Comparison of ENCODE assay signal across 17 cellular contexts in genomic region chr7:50821457-50821977, GRCh38. TPM values are rescaled to one million over a fixed set of nuclear protein-coding genes. Genes with fewer than 3 reads are reported as not detected.
DNase-seq lines count a peak whose midpoint lies in the region; ATAC-seq, FAIRE-seq and TF ChIP-seq lines count a peak whose summit lies in the region.
"Had no signal": no experiment of that assay in that cellular context is flagged by ENCODE, and none has a peak within 500 bp of the region (broad histone marks: within the 10 kb centered on the region; RNA-seq: fewer than 3 reads in every experiment).

No MANE protein-coding gene starts in this region.

- no peak overlapping the region for H2BK120ac ChIP-seq in H9 (ENCODE audit: low read depth, low read length, poor library complexity, severe bottlenecking)

- H3K4me3 ChIP-seq in SK-N-SH (ENCODE audit: low read depth in 2 of 2, low read length in 1 of 2) (no peak overlapping the region), kidney (ENCODE audit: low read length in 2 of 2) (no peak overlapping the region)
- H3K4me3 ChIP-seq: coronary artery, gastroesophageal sphincter, vagina had no signal

- H2AFZ ChIP-seq in H9 (ENCODE audit: low read length), result no peak overlapping the region
- H2AFZ ChIP-seq in SK-N-SH (ENCODE audit: low read depth), result peak overlapping the region; percentile 2; the same call in 1 of the 2 replicates

- TF ChIP-seq CTCF in 22Rv1 (IDR thresholded peaks at IDR 0.05) (no peak), H9 (conservative IDR thresholded peaks at IDR 0.05) (no peak), SK-N-SH (IDR thresholded peaks at IDR 0.05) (no peak), GM10248 (IDR thresholded peaks at IDR 0.05; ENCODE audit: control extremely low read depth, extremely low read depth, low read depth, missing control alignments) (no peak), kidney (IDR thresholded peaks at IDR 0.05; ENCODE audit: borderline replicate concordance, extremely low read depth, insufficient read depth) (no peak)

- no peaks in the 10 kb centered on the region; the same call in 1 of the 2 replicates for H3K27me3 Mint-ChIP-seq in H9 (ENCODE audit: low read depth)

- peak overlapping the region; percentile 35 for H3K27ac ChIP-seq in 22Rv1
- no peak overlapping the region for H3K27ac ChIP-seq in H9 (ENCODE audit: insufficient read length, low read depth, low read length)
- H3K27ac ChIP-seq in SK-N-SH (ENCODE audit: low read depth in 2 of 2, low read length in 1 of 2), result peak overlapping the region in 1 of 2 experiments; percentile 78; a peak in 2 of 4 replicates
- no peak overlapping the region for H3K27ac ChIP-seq in kidney (ENCODE audit: low read depth in 2 of 2, low read length in 2 of 2)
- H3K27ac ChIP-seq: coronary artery, gastroesophageal sphincter, vagina had no signal

- H3K9me3 ChIP-seq in H9 (ENCODE audit: control insufficient read depth, low read depth, low read length), result no peaks in the 10 kb centered on the region
- no peaks in the 10 kb centered on the region for H3K9me3 ChIP-seq in SK-N-SH
- no peaks in the 10 kb centered on the region for H3K9me3 ChIP-seq in kidney (ENCODE audit: control insufficient read depth in 1 of 2, low read length in 2 of 2)
- H3K9me3 ChIP-seq: gastroesophageal sphincter, vagina had no signal

- no peak overlapping the region for H2AK5ac ChIP-seq in H9 (ENCODE audit: insufficient read length, low read length)

- no peak overlapping the region for H2BK12ac ChIP-seq in H9 (ENCODE audit: insufficient read length, low read depth, low read length)

- H3K4me2 ChIP-seq in H9 (ENCODE audit: insufficient read depth, insufficient read length, low read length) (no peak overlapping the region), SK-N-SH (peak overlapping the region; percentile 41)

- H3K23me2 ChIP-seq in H9 (ENCODE audit: insufficient read length, low read depth, low read length, poor library complexity, severe bottlenecking), result no peaks in the 10 kb centered on the region

- H3K79me1 ChIP-seq in H9 (ENCODE audit: insufficient read depth, low read depth, low read length, poor library complexity, severe bottlenecking), result no peaks in the 10 kb centered on the region

- H3K9ac ChIP-seq in H9 (ENCODE audit: extremely low read depth, insufficient read length, low read length), result no peak overlapping the region
- peak overlapping the region; percentile 1; the same call in 1 of the 2 replicates for H3K9ac ChIP-seq in SK-N-SH
- no peak overlapping the region for H3K9ac ChIP-seq in kidney (ENCODE audit: low read length in 2 of 2)

- no peaks in the 10 kb centered on the region for H3K36me3 Mint-ChIP-seq in H9 (ENCODE audit: insufficient read depth in 1 of 3, low read depth in 3 of 3)

- H4K20me1 ChIP-seq in H9 (ENCODE audit: control insufficient read depth, insufficient read depth, insufficient read length) (no peaks in the 10 kb centered on the region), SK-N-SH (ENCODE audit: insufficient read depth) (no peaks in the 10 kb centered on the region)

- H4K91ac ChIP-seq in H9 (ENCODE audit: insufficient read length, low read depth, low read length), result no peak overlapping the region

- H4K8ac ChIP-seq in H9 (replicated peaks; ENCODE audit: insufficient read length, low read depth, low read length), result no peak overlapping the region

- H3K4ac ChIP-seq in H9 (ENCODE audit: low read depth, low read length), result no peak overlapping the region

- ATAC-seq in GM21360 (IDR thresholded peaks at IDR 0.05; ENCODE audit: unreplicated experiment), result no peak
- ATAC-seq: activated CD8-positive, alpha-beta T cell treated with anti-CD3 and anti-CD28 coated beads for 36 hours; gastroesophageal sphincter had no signal

- FAIRE-seq in kidney (lab: Jason Lieb, UNC), result no peak

- no peak for TF ChIP-seq EP300 in SK-N-SH (IDR thresholded peaks at IDR 0.05; ENCODE audit: borderline replicate concordance in 1 of 2, low read depth in 1 of 2, low read length in 1 of 2)

- no peaks in the 10 kb centered on the region for H3K9me3 Mint-ChIP-seq in H9
- H3K9me3 Mint-ChIP-seq: activated CD8-positive, alpha-beta T cell treated with anti-CD3 and anti-CD28 coated beads for 36 hours had no signal

- H2BK5ac ChIP-seq in H9 (ENCODE audit: insufficient read length, low read length), result no peak overlapping the region

- DNase-seq in H9 (no peak), SK-N-SH (no peak), left kidney (ENCODE audit: low read depth, low spot score) (peak; percentile 25), GM10248 (ENCODE audit: extremely low spot score) (no peak), kidney (no peak), activated T-cell treated with anti-CD3 and anti-CD28 coated beads for 4 hours (no peak)
- DNase-seq: activated CD8-positive, alpha-beta T cell treated with anti-CD3 and anti-CD28 coated beads for 36 hours; activated naive CD4-positive, alpha-beta T cell treated with Interleukin-2 at 50 U/mL for 16 hours; kidney glomerular epithelial cell; stimulated activated CD4-positive, alpha-beta T cell treated with anti-CD3 and anti-CD28 coated beads, Interleukin-1b, Interleukin-23, amount 100 ng/mL, for 48 hours; T-helper 9 cell had no signal

- TF ChIP-seq RAD21 in SK-N-SH (IDR thresholded peaks at IDR 0.05; ENCODE audit: low read length), result no peak

- no peaks in the 10 kb centered on the region for H3K9me2 ChIP-seq in SK-N-SH

- intact Hi-C loops in kidney (cut with DNase I), result no loop called here

- no peak overlapping the region for H3K4me3 Mint-ChIP-seq in H9
- H3K4me3 Mint-ChIP-seq: activated CD8-positive, alpha-beta T cell treated with anti-CD3 and anti-CD28 coated beads for 36 hours; B cell had no signal

- no peak overlapping the region for H3T11ph ChIP-seq in H9 (ENCODE audit: low read length)

- POLR2A ChIA-PET in SK-N-SH (lab: Yijun Ruan, JAX) (no interaction called here), GM10248 (lab: Yijun Ruan, JAX) (no interaction called here)

- CTCF ChIA-PET in SK-N-SH (lab: Yijun Ruan, JAX), result interaction anchor here (0.7 kb wide), 1 partner anchor 246 kb away, joined by 3 read pairs; no protein-coding TSS in a partner anchor
- CTCF ChIA-PET in GM10248 (lab: Yijun Ruan, JAX), result no interaction called here

- H3K18ac ChIP-seq in H9 (ENCODE audit: insufficient read length, low read depth, low read length), result no peak overlapping the region

- H3K23ac ChIP-seq in H9 (ENCODE audit: insufficient read length, low read depth, low read length), result no peak overlapping the region

- H3K27ac Mint-ChIP-seq in H9, result no peak overlapping the region
- H3K27ac Mint-ChIP-seq: activated CD8-positive, alpha-beta T cell treated with anti-CD3 and anti-CD28 coated beads for 36 hours; B cell had no signal

- H3K4me1 ChIP-seq in H9 (ENCODE audit: insufficient read depth, low read length), result peaks cover 5% of the 10 kb centered on the region; the same call in 1 of the 2 replicates
- H3K4me1 ChIP-seq in SK-N-SH (ENCODE audit: control insufficient read depth in 1 of 2, insufficient read depth in 2 of 2, low read depth in 1 of 2, low read length in 1 of 2), result peaks cover 0 to 25% of the 10 kb centered on the region in 2 experiments; a peak in 3 of 4 replicates
- no peaks in the 10 kb centered on the region for H3K4me1 ChIP-seq in kidney (ENCODE audit: control insufficient read depth in 1 of 2, insufficient read depth in 1 of 2, low read depth in 1 of 2, low read length in 2 of 2)
- H3K4me1 ChIP-seq: gastroesophageal sphincter, vagina had no signal

- H3F3A ChIP-seq in SK-N-SH (replicated peaks; ENCODE audit: insufficient read depth), result peaks cover 29% of the 10 kb centered on the region

- H3K14ac ChIP-seq in H9 (ENCODE audit: insufficient read depth, low read length), result no peak overlapping the region

- H4K5ac ChIP-seq in H9 (ENCODE audit: insufficient read length, low read depth, low read length), result no peak overlapping the region

- no peak overlapping the region for H2BK20ac ChIP-seq in H9 (ENCODE audit: low read depth, low read length, poor library complexity, severe bottlenecking)

- H3K27me3 ChIP-seq in H9 (ENCODE audit: insufficient read depth, low read length), result no peaks in the 10 kb centered on the region
- H3K27me3 ChIP-seq in SK-N-SH (ENCODE audit: insufficient read depth), result no peaks in the 10 kb centered on the region
- H3K27me3 ChIP-seq: vagina had no signal

- H3K36me3 ChIP-seq in SK-N-SH (replicated peaks in 1 of 2; ENCODE audit: control insufficient read depth in 1 of 2, insufficient read depth in 2 of 2, low read length in 1 of 2) (no peaks in the 10 kb centered on the region), kidney (ENCODE audit: control insufficient read depth in 1 of 2, insufficient read depth in 2 of 2, low read length in 2 of 2) (no peaks in the 10 kb centered on the region)
- H3K36me3 ChIP-seq: gastroesophageal sphincter, vagina had no signal

- WGBS in H9 (ENCODE audit: extremely low coverage, insufficient read length, low lambda C conversion rate), result no CpG with 5 or more reads among the region's 11 CpGs
- WGBS in SK-N-SH (ENCODE audit: low lambda C conversion rate), result 33% methylated on average over 11 of the region's 11 CpGs

- H3K56ac ChIP-seq in H9 (ENCODE audit: insufficient read length, low read depth, low read length), result no peak overlapping the region

- no peaks in the 10 kb centered on the region for H3K79me2 ChIP-seq in H9 (ENCODE audit: insufficient read depth, low read length)
- no peaks in the 10 kb centered on the region for H3K79me2 ChIP-seq in SK-N-SH (ENCODE audit: insufficient read depth)

- H2BK15ac ChIP-seq in H9 (ENCODE audit: low read depth, low read length), result 0 out of 2 replicates have a peak overlapping the region, but pooled peaks have one; percentile 85

- peaks cover 20 to 34% of the 10 kb centered on the region in 2 experiments for H3K4me1 Mint-ChIP-seq in H9
- H3K4me1 Mint-ChIP-seq: B cell had no signal

TF ChIP-seq in SK-N-SH, 30 proteins besides CTCF, POLR2A, EP300 and RAD21:
- TF ChIP-seq NRF1 (IDR thresholded peaks at IDR 0.05; ENCODE audit: low read depth, low read length), result no peak
- peak; percentile 50; the same call in 1 of the 2 replicates for TF ChIP-seq MAX (IDR thresholded peaks at IDR 0.05; ENCODE audit: low read depth)
- no peak for TF ChIP-seq MEF2A (IDR thresholded peaks at IDR 0.05; ENCODE audit: borderline replicate concordance, low read depth)
- 0 out of 2 replicates have a peak, but pooled peaks have one; percentile 3 for TF ChIP-seq FOSL2 (IDR thresholded peaks at IDR 0.05; ENCODE audit: borderline replicate concordance, low read depth)
TF ChIP-seq in SK-N-SH: peak in this region for 2.

RNA-seq across cellular contexts. Expression of gene GRB10, which starts 38.8 kb away (rescaled TPM):
- 106 and 108 TPM in 2 replicates for total RNA-seq in H9 (2021)
- polyA plus RNA-seq in SK-N-SH (2012; rRNA removed), result 4.4 and 5.1 TPM in 2 replicates
- polyA plus RNA-seq in SK-N-SH (2012; cell fraction: cytosol; rRNA removed), result 3.8 and 3.9 TPM in 2 replicates
- polyA plus RNA-seq in SK-N-SH (2012; cell fraction: nucleus; rRNA removed), result 15.3 and 16.8 TPM in 2 replicates
- total RNA-seq in kidney, result 57.8 TPM
- polyA plus RNA-seq in kidney (ENCODE audit: insufficient read depth, low read depth, low replicate concordance), result 32.3 TPM
- total RNA-seq: B cell had no signal
